8 cellular contexts compared by ENCODE assay signal in the genomic region with DNA sequence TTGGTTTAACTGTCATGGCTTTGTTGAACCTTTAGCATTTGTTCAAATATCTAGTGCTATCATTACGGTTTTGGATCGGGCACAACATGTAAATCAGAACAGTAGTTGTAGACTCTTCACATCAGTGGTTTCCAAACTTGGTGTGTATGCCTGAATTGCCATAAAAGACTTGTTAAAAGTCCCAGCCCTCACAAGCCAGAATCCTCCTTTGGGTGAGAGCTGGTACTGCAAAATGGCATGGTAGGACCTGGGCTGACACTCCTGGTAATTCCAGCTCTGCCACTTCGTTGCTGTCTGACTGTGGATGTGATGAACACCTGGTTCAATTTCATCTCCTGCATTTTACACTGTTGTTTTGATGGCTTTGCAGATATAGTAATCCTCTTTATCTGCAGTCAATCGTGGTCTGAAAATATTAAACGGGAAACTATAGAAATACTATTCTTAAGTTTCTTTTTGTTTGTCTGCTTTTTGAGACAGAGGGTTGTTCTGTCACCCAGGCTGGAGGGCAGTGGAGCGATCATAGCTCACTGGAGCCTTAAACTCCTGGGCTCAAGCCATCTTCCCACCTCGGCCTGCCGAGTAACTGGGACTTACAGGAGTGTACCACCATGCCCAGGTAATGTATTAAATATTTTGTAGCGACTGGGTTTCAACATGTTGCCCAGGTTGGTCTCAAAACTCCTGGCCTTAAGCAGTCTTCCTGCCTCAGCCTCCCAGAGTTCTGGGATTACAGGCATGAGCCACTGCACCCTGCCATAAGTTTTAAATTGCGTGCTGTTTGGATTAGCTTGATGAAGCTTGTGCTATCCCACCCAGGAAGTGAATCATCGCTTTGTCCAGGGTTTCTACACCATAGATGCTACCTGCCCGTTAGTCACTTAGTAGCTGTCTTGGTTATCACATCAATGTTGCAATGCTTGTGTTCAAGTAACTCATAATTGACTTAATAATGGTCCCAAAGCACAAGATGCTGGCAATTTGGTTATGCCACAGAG.
A peak's percentile ranks its signal among the peaks of the same experiment; 100 is the strongest.
DNase-seq lines count a peak whose midpoint lies in the region; ATAC-seq and TF ChIP-seq lines count a peak whose summit lies in the region.

No MANE protein-coding gene starts in this region.

- H3K27ac ChIP-seq in VCaP: peak overlapping the region; percentile 24; the same call in 1 of the 2 replicates

- DNase-seq in NCI-H82 (lab: John Stamatoyannopoulos, UW) (peak; percentile 53), NCI-H82 treated with DMSO at 0.1 percent for 48 hours (lab: John Stamatoyannopoulos, UW; ENCODE audit: unreplicated experiment) (no peak), HT1080 (ENCODE audit: low read depth) (peak; percentile 67), fibroblast of mammary gland (ENCODE audit: low read depth) (peak; percentile 83)
- peak; percentile 35 for DNase-seq in stimulated activated naive CD4-positive, alpha-beta T cell treated with Interleukin-2 at 50 U/mL for 16 hours (lab: John Stamatoyannopoulos, UW)

- no peak overlapping the region for H3K4me3 ChIP-seq in fibroblast of mammary gland (ENCODE audit: control insufficient read depth, low read depth, low read length)

- ATAC-seq in GM21390 (IDR thresholded peaks at IDR 0.05; ENCODE audit: unreplicated experiment): no peak
- ATAC-seq in HG02970 (IDR thresholded peaks at IDR 0.05; ENCODE audit: low FRiP score, unreplicated experiment): no peak

- TF ChIP-seq CTCF in VCaP (conservative IDR thresholded peaks at IDR 0.05) (peak; percentile 59), fibroblast of mammary gland (conservative IDR thresholded peaks at IDR 0.05; ENCODE audit: control insufficient read depth, insufficient read depth, low read depth, low read length) (peak; percentile 40)
